ENCODE assay signal across 18 cellular contexts in genomic region chr12:4290011-4290790, GRCh38. TPM values are rescaled to one million over a fixed set of nuclear protein-coding genes. Genes with fewer than 3 reads are reported as not detected.
A peak's percentile ranks its signal among the peaks of the same experiment; 100 is the strongest.
DNase-seq lines count a peak whose midpoint lies in the region; ATAC-seq and TF ChIP-seq lines count a peak whose summit lies in the region.
"Had no signal": no experiment of that assay in that cellular context is flagged by ENCODE, and none has a peak within 500 bp of the region (broad histone marks: within the 10 kb centered on the region; RNA-seq: fewer than 3 reads in every experiment).

No MANE protein-coding gene starts in this region.

- H3K4me1 ChIP-seq in right atrium auricular region: peaks cover 0 to 80% of the 10 kb centered on the region in 2 donors
- H3K4me1 ChIP-seq: A549, psoas muscle had no signal

- H3K36me3 Mint-ChIP-seq in activated T-helper 17 cell treated with anti-CD3 and anti-CD28 coated beads, Interleukin-2, amount 50 U/mL, for 72 hours (ENCODE audit: low read depth): peaks cover 100% of the 10 kb centered on the region
- H3K36me3 Mint-ChIP-seq in stimulated activated memory B cell treated with anti-CD40 and anti-IgM and Interleukin-4, amounts not matched to agents 10 μg/mL and 1 μg/mL and 100 μg/mL, for 72 hours: peaks cover 88% of the 10 kb centered on the region

- peaks cover 68% of the 10 kb centered on the region for H3K36me3 ChIP-seq in right atrium auricular region

- no peak overlapping the region for H3K4me3 ChIP-seq in right atrium auricular region
- H3K4me3 ChIP-seq: A549, ascending aorta, GM12878, psoas muscle, SK-N-MC, thyroid gland had no signal

- H3K27ac Mint-ChIP-seq in activated T-helper 17 cell treated with anti-CD3 and anti-CD28 coated beads, Interleukin-2, amount 50 U/mL, for 72 hours: no peak overlapping the region
- H3K27ac Mint-ChIP-seq in stimulated activated memory B cell treated with anti-CD40 and anti-IgM and Interleukin-4, amounts not matched to agents 10 μg/mL and 1 μg/mL and 100 μg/mL, for 72 hours: peak overlapping the region; percentile 78

- peak overlapping the region; percentile 72 for H3K4me3 Mint-ChIP-seq in activated T-helper 17 cell treated with anti-CD3 and anti-CD28 coated beads, Interleukin-2, amount 50 U/mL, for 72 hours
- H3K4me3 Mint-ChIP-seq in stimulated activated memory B cell treated with anti-CD40 and anti-IgM and Interleukin-4, amounts not matched to agents 10 μg/mL and 1 μg/mL and 100 μg/mL, for 72 hours: no peak overlapping the region

- H3K27ac ChIP-seq in right atrium auricular region: peak overlapping the region; percentile 53 to 59
- H3K27ac ChIP-seq: A549, psoas muscle, SK-N-MC, thyroid gland had no signal

- H3K27me3 Mint-ChIP-seq in activated T-helper 17 cell treated with anti-CD3 and anti-CD28 coated beads, Interleukin-2, amount 50 U/mL, for 72 hours: no peaks in the 10 kb centered on the region
- H3K27me3 Mint-ChIP-seq in stimulated activated memory B cell treated with anti-CD40 and anti-IgM and Interleukin-4, amounts not matched to agents 10 μg/mL and 1 μg/mL and 100 μg/mL, for 72 hours: no peaks in the 10 kb centered on the region
- H3K27me3 Mint-ChIP-seq: memory B cell had no signal

- H3K9me3 Mint-ChIP-seq in activated T-helper 17 cell treated with anti-CD3 and anti-CD28 coated beads, Interleukin-2, amount 50 U/mL, for 72 hours: no peaks in the 10 kb centered on the region
- no peaks in the 10 kb centered on the region for H3K9me3 Mint-ChIP-seq in stimulated activated memory B cell treated with anti-CD40 and anti-IgM and Interleukin-4, amounts not matched to agents 10 μg/mL and 1 μg/mL and 100 μg/mL, for 72 hours
- H3K9me3 Mint-ChIP-seq: memory B cell had no signal

- no peak for TF ChIP-seq CTCF in right atrium auricular region (IDR thresholded peaks at IDR 0.05)

- H3K27me3 ChIP-seq in right atrium auricular region: no peaks in the 10 kb centered on the region
- H3K27me3 ChIP-seq: ascending aorta, thyroid gland had no signal

- CTCF ChIA-PET in HEK293T (lab: Yijun Ruan, JAX): interaction anchor here (1.9 kb wide), 1 partner anchor 13 kb away, joined by 6 read pairs; no protein-coding TSS in a partner anchor

- POLR2A ChIA-PET in HEK293T (lab: Yijun Ruan, JAX): no interaction called here

- H3K4me1 Mint-ChIP-seq in activated T-helper 17 cell treated with anti-CD3 and anti-CD28 coated beads, Interleukin-2, amount 50 U/mL, for 72 hours: peaks cover 91% of the 10 kb centered on the region
- H3K4me1 Mint-ChIP-seq in stimulated activated memory B cell treated with anti-CD40 and anti-IgM and Interleukin-4, amounts not matched to agents 10 μg/mL and 1 μg/mL and 100 μg/mL, for 72 hours: peaks cover 80% of the 10 kb centered on the region

- peak; percentile 44 for DNase-seq in activated CD8-positive, alpha-beta memory T cell treated with anti-CD3 and anti-CD28 coated beads for 24 hours
- no peak for DNase-seq in activated CD8-positive, alpha-beta memory T cell treated with anti-CD3 and anti-CD28 coated beads, Interleukin-2, amount 50 U/mL, for 4 hours
- DNase-seq in right atrium auricular region (ENCODE audit: low spot score) (no peak), SK-N-DZ (ENCODE audit: low spot score) (no peak), NCI-H1930 (lab: John Stamatoyannopoulos, UW) (no peak), HEK293T (ENCODE audit: extremely low spot score) (no peak)
- DNase-seq: activated CD4-positive, alpha-beta T cell treated with anti-CD3 and anti-CD28 coated beads for 1 hour; DMS 273 treated with DMSO at 0.1 percent for 48 hours; NCI-H82; psoas muscle; thyroid gland had no signal

- no peaks in the 10 kb centered on the region for H3K9me3 ChIP-seq in right atrium auricular region
- H3K9me3 ChIP-seq: A549, ascending aorta, psoas muscle, thyroid gland had no signal

- ATAC-seq in activated T-helper 17 cell treated with anti-CD3 and anti-CD28 coated beads, Interleukin-2, amount 50 U/mL, for 72 hours (replicated peaks): no peak
- ATAC-seq in stimulated activated memory B cell treated with anti-CD40 and anti-IgM and Interleukin-4, amounts not matched to agents 10 μg/mL and 1 μg/mL and 100 μg/mL, for 72 hours: no peak
- ATAC-seq: A549, GM12878, psoas muscle had no signal

TF ChIP-seq in HEK293T, 16 proteins besides CTCF, POLR2A, EP300 and RAD21:
- TF ChIP-seq ARNT (IDR thresholded peaks at IDR 0.05) (no peak), LEF1 (IDR thresholded peaks at IDR 0.05; ENCODE audit: borderline replicate concordance) (no peak), FOXK2 (IDR thresholded peaks at IDR 0.05) (no peak)

RNA-seq across cellular contexts. Expression of gene CCND2, which starts 16.6 kb away (rescaled TPM):
- total RNA-seq in activated T-helper 17 cell treated with anti-CD3 and anti-CD28 coated beads, Interleukin-2, amount 50 U/mL, for 72 hours: 100 to 1,000 TPM; 378 to 404 TPM
- 100 to 1,000 TPM; 151 to 165 TPM for total RNA-seq in right atrium auricular region
- 0.01 and 0.02 TPM in 2 replicates for polyA plus RNA-seq in SK-N-DZ (2014; cell fraction: cytosol; rRNA removed)
- polyA plus RNA-seq in SK-N-DZ (2014; cell fraction: nucleus; rRNA removed): 0.08 TPM in 1 of 2 replicates, not detected in the other

RNA-seq across cellular contexts. Expression of gene TIGAR, which starts 30.8 kb away (rescaled TPM):
- 10 to 100 TPM in 1 of 2 donors, 1 to 10 TPM in 1; 6.8 to 12.7 TPM for total RNA-seq in activated T-helper 17 cell treated with anti-CD3 and anti-CD28 coated beads, Interleukin-2, amount 50 U/mL, for 72 hours
- 1 to 10 TPM; 3.7 to 4.2 TPM for total RNA-seq in right atrium auricular region
- 5.3 and 6.3 TPM in 2 replicates for polyA plus RNA-seq in SK-N-DZ (2014; cell fraction: cytosol; rRNA removed)
- 2.6 and 2.9 TPM in 2 replicates for polyA plus RNA-seq in SK-N-DZ (2014; cell fraction: nucleus; rRNA removed)
